ENCODE assay signal across 1 cellular context in genomic region chr21:38277501-38278111, GRCh38.
TF ChIP-seq lines count a peak whose summit lies in the region.

No MANE protein-coding gene starts in this region.

TF ChIP-seq in endothelial cell of umbilical vein, 7 proteins besides CTCF, POLR2A, EP300 and RAD21:
- TF ChIP-seq MYC (IDR thresholded peaks at IDR 0.05; ENCODE audit: low read depth, low read length) (no peak), POLR2AphosphoS5 (IDR thresholded peaks at IDR 0.05; ENCODE audit: insufficient read depth, low read depth, low read length) (peak; percentile 34), GATA2 (IDR thresholded peaks at IDR 0.05; ENCODE audit: insufficient read depth, insufficient read length, low read depth, low read length) (peak; percentile 84), EZH2 (IDR thresholded peaks at IDR 0.05; ENCODE audit: borderline replicate concordance, low read depth, low read length, severe bottlenecking) (no peak), FOS (IDR thresholded peaks at IDR 0.05; ENCODE audit: borderline replicate concordance, insufficient read depth, low read length) (peak; percentile 99), MAX (IDR thresholded peaks at IDR 0.05; ENCODE audit: insufficient read depth, insufficient read length) (no peak), JUN (IDR thresholded peaks at IDR 0.05; ENCODE audit: borderline replicate concordance, insufficient read depth, insufficient read length, low read depth) (peak; percentile 31)
